Comparison of ENCODE assay signal across 12 cellular contexts in genomic region chr9:88118121-88118520, GRCh38. TPM values are rescaled to one million over a fixed set of nuclear protein-coding genes. Genes with fewer than 3 reads are reported as not detected.
A peak's percentile ranks its signal among the peaks of the same experiment; 100 is the strongest.
DNase-seq lines count a peak whose midpoint lies in the region; ATAC-seq, FAIRE-seq and TF ChIP-seq lines count a peak whose summit lies in the region.
"Not testable (repeated sequence)": the region's sequence is repeated elsewhere in the genome, so short reads cannot be mapped to it uniquely, and the experiment has no call there.
"Had no signal": no experiment of that assay in that cellular context is flagged by ENCODE, and none has a peak within 500 bp of the region (broad histone marks: within the 10 kb centered on the region; RNA-seq: fewer than 3 reads in every experiment).

No MANE protein-coding gene starts in this region.

- not testable (repeated sequence) for H3K36me3 ChIP-seq in Caco-2 (ENCODE audit: control insufficient read depth, insufficient read depth, low read length); GM12878 (ENCODE audit: control insufficient read depth in 2 of 2, insufficient read depth in 2 of 2, low read length in 1 of 2); esophagus muscularis mucosa; mucosa of descending colon (ENCODE audit: low read depth)

- not testable (repeated sequence) for H3K4me3 ChIP-seq in Caco-2 (ENCODE audit: low read depth, low read length); GM12878; esophagus muscularis mucosa; mucosa of descending colon

- H3K4me1 Mint-ChIP-seq in Caco-2 (ENCODE audit: low read depth, unreplicated experiment), result not testable (repeated sequence)

- H3K4me2 ChIP-seq in GM12878 (ENCODE audit: control insufficient read depth, insufficient read depth), result not testable (repeated sequence)

- TF ChIP-seq POLR2A in GM12878 (IDR thresholded peaks at IDR 0.05; ENCODE audit: low read depth, low read length); esophagus muscularis mucosa (IDR thresholded peaks at IDR 0.05; ENCODE audit: low read depth): not testable (repeated sequence)

- FAIRE-seq in GM12878 (lab: Jason Lieb, UNC) (peak; percentile 71), colon (lab: Jason Lieb, UNC) (peak; percentile 86), urothelium cell line (lab: Jason Lieb, UNC) (peak; percentile 63)

- POLR2A ChIA-PET in Caco-2 (lab: Charles Lee); GM12878 (lab: Charles Lee): not testable (repeated sequence)

- not testable (repeated sequence) for H3K27ac ChIP-seq in GM12878 (ENCODE audit: control insufficient read depth, insufficient read depth); esophagus muscularis mucosa (replicated peaks in 1 of 4)

- not testable (repeated sequence) for TF ChIP-seq CTCF in Caco-2 (IDR thresholded peaks at IDR 0.05; ENCODE audit: insufficient read depth in 1 of 2, low read depth in 1 of 2, low read length in 1 of 2, severe bottlenecking in 1 of 2, unreplicated experiment in 1 of 2); GM12878 (IDR thresholded peaks at IDR 0.05 in 2 of 3, conservative IDR thresholded peaks at IDR 0.05 in 1 of 3; ENCODE audit: control insufficient read depth in 2 of 3, extremely low read depth in 1 of 3, insufficient read depth in 1 of 3, low read depth in 3 of 3, low read length in 3 of 3); esophagus muscularis mucosa (IDR thresholded peaks at IDR 0.05); mucosa of descending colon (IDR thresholded peaks at IDR 0.05)

- not testable (repeated sequence) for H4K20me1 ChIP-seq in GM12878 (ENCODE audit: control insufficient read depth, insufficient read depth)

- H2AFZ ChIP-seq in GM12878 (ENCODE audit: control insufficient read depth, low read depth, low read length), result not testable (repeated sequence)

- not testable (repeated sequence) for H3K4me3 Mint-ChIP-seq in Caco-2 (ENCODE audit: unreplicated experiment)

- H3K36me3 Mint-ChIP-seq in Caco-2 (ENCODE audit: insufficient read depth, unreplicated experiment), result not testable (repeated sequence)

- not testable (repeated sequence) for TF ChIP-seq RAD21 in GM12878 (IDR thresholded peaks at IDR 0.05; ENCODE audit: insufficient read depth, low read depth, low read length)

- H3K9ac ChIP-seq in GM12878 (ENCODE audit: control insufficient read depth, insufficient read depth, low read length), result not testable (repeated sequence)

- DNase-seq in Caco-2 (peak; percentile 32 to 45), esophagus muscularis mucosa (ENCODE audit: extremely low spot score) (peak; percentile 24), mucosa of descending colon (peak in 1 of 3 donors; percentile 67)
- DNase-seq in GM12878 (ENCODE audit: low read depth, low spot score); left lobe of liver (ENCODE audit: low spot score); urothelium cell line (ENCODE audit: low spot score): not testable (repeated sequence)

- H3K4me1 ChIP-seq in Caco-2; GM12878 (ENCODE audit: control insufficient read depth, insufficient read depth, low read length); esophagus muscularis mucosa; mucosa of descending colon (ENCODE audit: low read depth): not testable (repeated sequence)

- H3K79me2 ChIP-seq in GM12878 (ENCODE audit: control insufficient read depth, insufficient read depth, low read length), result not testable (repeated sequence)

- not testable (repeated sequence) for H3K27ac Mint-ChIP-seq in Caco-2 (ENCODE audit: unreplicated experiment)

- intact Hi-C loops in Caco-2 (cut with micrococcal nuclease; ENCODE audit: unreplicated experiment); GM12878 (cut with micrococcal nuclease; ENCODE audit: unreplicated experiment); esophagus muscularis mucosa (cut with DNase I); mucosa of descending colon (cut with DNase I, micrococcal nuclease): not testable (repeated sequence)

- not testable (repeated sequence) for BruUV-seq in Caco-2 (replicated peaks; lab: Mats Ljungman, UMichigan); GM12878 (replicated peaks; lab: Mats Ljungman, UMichigan)

- 51% methylated on average over 5 of the region's 5 CpGs for WGBS in GM12878 (ENCODE audit: insufficient coverage, insufficient replicate concordance, low lambda C conversion rate, missing lambda C conversion rate)
- 85% methylated on average over 5 of the region's 5 CpGs for WGBS in esophagus muscularis mucosa

- H3K27me3 Mint-ChIP-seq in Caco-2 (ENCODE audit: insufficient read depth, unreplicated experiment), result not testable (repeated sequence)

- in situ Hi-C loops in GM12878 (cut with MboI), result not testable (repeated sequence)

- ATAC-seq in GM12878, result not testable (repeated sequence)
- peak; percentile 48 for ATAC-seq in left lobe of liver
- peak; percentile 66 for ATAC-seq in mucosa of descending colon

- SMC1A ChIA-PET in GM12878 (lab: Charles Lee; ENCODE audit: uncharacterized antibody, unreplicated experiment), result not testable (repeated sequence)

- TF ChIP-seq EP300 in GM12878 (IDR thresholded peaks at IDR 0.05; ENCODE audit: borderline replicate concordance in 1 of 2, control insufficient read depth in 1 of 2, low read depth in 2 of 2, low read length in 2 of 2); esophagus muscularis mucosa (IDR thresholded peaks at IDR 0.05): not testable (repeated sequence)

- H3K9me3 ChIP-seq in Caco-2; GM12878 (replicated peaks; ENCODE audit: control insufficient read depth, insufficient read depth, low read length); esophagus muscularis mucosa; mucosa of descending colon: not testable (repeated sequence)

- RAD21 ChIA-PET in GM12878 (lab: Charles Lee; ENCODE audit: unreplicated experiment), result not testable (repeated sequence)

- not testable (repeated sequence) for H3K27me3 ChIP-seq in Caco-2 (replicated peaks; ENCODE audit: control insufficient read depth, insufficient read depth, low read length); GM12878 (replicated peaks in 1 of 2; ENCODE audit: control insufficient read depth in 2 of 2, insufficient read depth in 2 of 2, low read length in 1 of 2); esophagus muscularis mucosa

- H3K9me3 Mint-ChIP-seq in Caco-2 (ENCODE audit: unreplicated experiment), result not testable (repeated sequence)

- CTCF ChIA-PET in Caco-2 (lab: Charles Lee); GM12878 (lab: Yijun Ruan, JAX): not testable (repeated sequence)

RNA-seq across cellular contexts. Expression of gene SPATA31C2, which starts 20.2 kb away (rescaled TPM):
- total RNA-seq in Caco-2 (2022), result not detected in 2 replicates
- total RNA-seq in GM12878 (2013; cell fraction: nucleolus; rRNA removed), result not detected in 2 replicates
- not detected in 2 replicates for total RNA-seq in GM12878 (2014; rRNA removed)
- total RNA-seq in GM12878 (2014; rRNA removed; fragmentation: Illumina TruSeq; extraction: Trizol), result not detected in 2 replicates
- not detected in 2 replicates for total RNA-seq in GM12878 (2021)
- not detected for polyA plus RNA-seq in GM12878 (2011; ENCODE audit: low read depth)
- not detected in 2 replicates for polyA plus RNA-seq in GM12878 (2011; rRNA removed)
- not detected in 2 replicates for polyA plus RNA-seq in GM12878 (2011; cell fraction: cytosol; rRNA removed)
- not detected in 2 replicates for polyA plus RNA-seq in GM12878 (2011; cell fraction: nucleus; rRNA removed)
- not detected in 2 replicates for polyA plus RNA-seq in GM12878 (2012)
- not detected in 2 replicates for polyA plus RNA-seq in GM12878 (2014; fragmentation: Illumina TruSeq; extraction: Trizol)
- not detected for polyA plus RNA-seq in GM12878 (2014; fragmentation: Nextera tagmentation; extraction: Ambion mirVana)
- not detected in 2 replicates for polyA plus RNA-seq in GM12878 (2014; rRNA removed)
- not detected for polyA plus RNA-seq in GM12878 (2016; fragmentation: Nextera tagmentation; extraction: Ambion mirVana)
- not detected in 2 replicates for polyA minus RNA-seq in GM12878 (2011; rRNA and poly(A)+ RNA removed)
- polyA minus RNA-seq in GM12878 (2011; cell fraction: cytosol; rRNA and poly(A)+ RNA removed), result not detected in 2 replicates
- not detected in 2 replicates for polyA minus RNA-seq in GM12878 (2011; cell fraction: nucleus; rRNA and poly(A)+ RNA removed)
- total RNA-seq in esophagus muscularis mucosa, result not detected
- not detected for total RNA-seq in left lobe of liver
- not detected for total RNA-seq in mucosa of descending colon
- total RNA-seq: CD4-positive, alpha-beta memory T cell; GM23248; H4; HFFc6 had no signal
- polyA plus RNA-seq: BJ, GM23248 had no signal
